Comparison of ENCODE assay signal across 14 cellular contexts in the genomic region with DNA sequence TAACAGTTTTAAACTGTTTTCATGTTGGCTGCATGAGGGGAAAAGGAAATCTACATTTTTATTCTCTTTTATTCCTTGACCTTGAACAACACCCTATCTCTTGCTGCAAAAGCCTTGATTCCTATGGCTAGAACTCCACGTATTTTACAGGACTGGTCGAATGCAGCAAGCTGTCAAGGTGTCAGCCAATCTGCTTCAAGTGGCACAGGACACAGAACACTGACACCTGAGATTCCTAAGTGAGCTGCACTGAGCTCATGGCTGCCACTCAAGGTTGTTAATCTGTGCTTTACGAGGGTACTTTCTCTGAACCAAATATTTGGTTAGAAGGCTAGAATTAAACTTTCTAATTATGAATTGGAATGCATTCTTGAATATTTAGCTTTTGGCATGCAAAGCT.
"Had no signal": no experiment of that assay in that cellular context is flagged by ENCODE, and none has a peak within 500 bp of the region (broad histone marks: within the 10 kb centered on the region; RNA-seq: fewer than 3 reads in every experiment).

No MANE protein-coding gene starts in this region.

- H3K27me3 ChIP-seq: body of pancreas, right atrium auricular region, tibial artery had no signal

- DNase-seq: activated CD4-positive, alpha-beta T cell treated with anti-CD3 and anti-CD28 coated beads, Interleukin-2, amount 10 ng/mL, durations not matched to agents 7 days and 5 days; activated CD8-positive, alpha-beta memory T cell treated with anti-CD3 and anti-CD28 coated beads, Interleukin-2, amount 50 U/mL, for 4 hours; activated naive CD4-positive, alpha-beta T cell treated with anti-CD3 and anti-CD28 coated beads for 36 hours; activated T-cell treated with anti-CD3 and anti-CD28 coated beads, Interleukin-2, amount 50 U/mL, for 4 hours; body of pancreas; effector memory CD8-positive, alpha-beta T cell; nephron progenitor cell; stimulated activated CD4-positive, alpha-beta T cell treated with anti-CD3 and anti-CD28 coated beads, Interleukin-12 subunit alpha, Interleukin-12 subunit beta, amount 100 ng/mL, for 4 hours; stimulated activated CD4-positive, alpha-beta T cell treated with anti-CD3 and anti-CD28 coated beads, Interleukin-2, amount 100 ng/mL, for 24 hours; stimulated activated naive CD8-positive, alpha-beta T cell treated with anti-CD3 and anti-CD28 coated beads, Interleukin-15, Interleukin-2, amounts not matched to agents 100 U/mL and 50 U/mL, for 24 hours; substantia nigra; T-helper 9 cell; tibial artery had no signal

- H3K36me3 ChIP-seq: right atrium auricular region, tibial artery had no signal

- H3K4me3 ChIP-seq: body of pancreas, right atrium auricular region, tibial artery had no signal

- H3K4me1 ChIP-seq: right atrium auricular region, tibial artery had no signal

- H3K27ac ChIP-seq: body of pancreas, right atrium auricular region, tibial artery had no signal

- H3K9me3 ChIP-seq: body of pancreas, right atrium auricular region, tibial artery had no signal
